Comparison of ENCODE assay signal across 32 cellular contexts in genomic region chr5:108625654-108626053, GRCh38.
"Had no signal": no experiment of that assay in that cellular context is flagged by ENCODE, and none has a peak within 500 bp of the region (broad histone marks: within the 10 kb centered on the region; RNA-seq: fewer than 3 reads in every experiment).

No MANE protein-coding gene starts in this region.

- H3K4me3 ChIP-seq: adrenal gland, cardiac muscle cell, colonic mucosa, gastrocnemius medialis, ovary, skin epidermis, thyroid gland, upper lobe of right lung had no signal

- DNase-seq: activated B cell treated with CpG ODN at 0.5 μM for 24 hours; activated CD4-positive, alpha-beta T cell treated with anti-CD3 and anti-CD28 coated beads for 36 hours; activated CD4-positive, alpha-beta T cell treated with anti-CD3 and anti-CD28 coated beads, Interleukin-2, amount 50 U/mL, for 48 hours; activated CD8-positive, alpha-beta memory T cell treated with anti-CD3 and anti-CD28 coated beads, Interleukin-2, amount 50 U/mL, for 4 hours; activated effector memory CD4-positive, alpha-beta T cell treated with anti-CD3 and anti-CD28 coated beads, Interleukin-2, amount 50 U/mL, for 16 hours; activated naive CD4-positive, alpha-beta T cell treated with anti-CD3 and anti-CD28 coated beads for 36 hours; activated naive CD8-positive, alpha-beta T cell treated with anti-CD3 and anti-CD28 coated beads for 36 hours; activated T-cell treated with anti-CD3 and anti-CD28 coated beads, Interleukin-2, amount 50 U/mL, for 1 hour; adrenal gland; aorta; cerebellar nuclear complex; colonic mucosa; effector CD8-positive, alpha-beta T cell; gastrocnemius medialis; glutamatergic neuron; islet precursor cell; left ventricle myocardium superior; mammary epithelial cell; ovary; retina; stimulated activated CD4-positive, alpha-beta T cell treated with anti-CD3 and anti-CD28 coated beads, Interleukin-12 subunit alpha, Interleukin-12 subunit beta, amount 100 ng/mL, for 4 hours; stimulated activated CD4-positive, alpha-beta T cell treated with anti-CD3 and anti-CD28 coated beads, Interleukin-4, amount 100 ng/mL, for 4 hours; stimulated activated CD8-positive, alpha-beta memory T cell treated with anti-CD3 and anti-CD28 coated beads, Interleukin-4, amount 100 ng/mL, for 48 hours; stimulated activated naive CD8-positive, alpha-beta T cell treated with anti-CD3 and anti-CD28 coated beads, Interleukin-15, amount 100 ng/mL, for 72 hours; substantia nigra; thyroid gland; upper lobe of right lung had no signal

- H3K27me3 ChIP-seq: adrenal gland, cardiac muscle cell, colonic mucosa, gastrocnemius medialis, ovary, thyroid gland, upper lobe of right lung had no signal

- H3K36me3 ChIP-seq: adrenal gland, cardiac muscle cell, colonic mucosa, gastrocnemius medialis, ovary, thyroid gland, upper lobe of right lung had no signal

- H3K9me3 ChIP-seq: adrenal gland, colonic mucosa, gastrocnemius medialis, ovary, thyroid gland, upper lobe of right lung had no signal

- H3K4me1 ChIP-seq: adrenal gland, colonic mucosa, gastrocnemius medialis, thyroid gland, upper lobe of right lung had no signal

- H3K27ac ChIP-seq: adrenal gland, cardiac muscle cell, colonic mucosa, gastrocnemius medialis, ovary, skin epidermis, thyroid gland, upper lobe of right lung had no signal

- FAIRE-seq: endometrium had no signal

- ATAC-seq: activated CD4-positive, alpha-beta T cell treated with anti-CD3 and anti-CD28 coated beads for 36 hours; gastrocnemius medialis; left ventricle myocardium superior; sciatic nerve; stimulated activated memory B cell treated with anti-CD40 and anti-IgM and Interleukin-4, amounts not matched to agents 10 μg/mL and 1 μg/mL and 100 μg/mL, for 72 hours; stimulated activated naive CD8-positive, alpha-beta T cell treated with anti-CD3 and anti-CD28 coated beads, Interleukin-15, amount 100 ng/mL, for 72 hours; upper lobe of right lung had no signal
